Comparison of ENCODE assay signal across 1 cellular context in the genomic region with DNA sequence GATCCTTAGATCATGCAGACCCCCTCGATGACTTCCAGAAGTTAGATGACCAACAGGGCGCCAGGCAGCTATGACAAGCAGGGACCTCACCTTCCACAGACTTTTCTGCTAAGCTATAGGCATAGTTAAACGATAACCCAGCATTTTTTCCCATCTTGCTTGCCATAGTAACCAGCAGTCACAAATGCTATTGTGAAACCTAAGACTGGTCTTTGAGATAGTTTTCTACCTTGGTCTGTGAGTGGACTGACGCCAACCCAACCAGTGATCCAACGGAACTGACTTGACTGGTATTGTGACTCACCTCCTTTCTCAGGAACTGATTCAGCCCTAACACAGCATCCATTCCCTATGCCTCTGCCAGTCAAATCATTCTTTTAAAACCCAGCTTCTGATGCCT.
TF ChIP-seq lines count a peak whose summit lies in the region.

No MANE protein-coding gene starts in this region.

TF ChIP-seq in PFSK-1, 5 proteins besides CTCF, POLR2A, EP300 and RAD21 (continued from another document):
- TF ChIP-seq, protein P1, sequence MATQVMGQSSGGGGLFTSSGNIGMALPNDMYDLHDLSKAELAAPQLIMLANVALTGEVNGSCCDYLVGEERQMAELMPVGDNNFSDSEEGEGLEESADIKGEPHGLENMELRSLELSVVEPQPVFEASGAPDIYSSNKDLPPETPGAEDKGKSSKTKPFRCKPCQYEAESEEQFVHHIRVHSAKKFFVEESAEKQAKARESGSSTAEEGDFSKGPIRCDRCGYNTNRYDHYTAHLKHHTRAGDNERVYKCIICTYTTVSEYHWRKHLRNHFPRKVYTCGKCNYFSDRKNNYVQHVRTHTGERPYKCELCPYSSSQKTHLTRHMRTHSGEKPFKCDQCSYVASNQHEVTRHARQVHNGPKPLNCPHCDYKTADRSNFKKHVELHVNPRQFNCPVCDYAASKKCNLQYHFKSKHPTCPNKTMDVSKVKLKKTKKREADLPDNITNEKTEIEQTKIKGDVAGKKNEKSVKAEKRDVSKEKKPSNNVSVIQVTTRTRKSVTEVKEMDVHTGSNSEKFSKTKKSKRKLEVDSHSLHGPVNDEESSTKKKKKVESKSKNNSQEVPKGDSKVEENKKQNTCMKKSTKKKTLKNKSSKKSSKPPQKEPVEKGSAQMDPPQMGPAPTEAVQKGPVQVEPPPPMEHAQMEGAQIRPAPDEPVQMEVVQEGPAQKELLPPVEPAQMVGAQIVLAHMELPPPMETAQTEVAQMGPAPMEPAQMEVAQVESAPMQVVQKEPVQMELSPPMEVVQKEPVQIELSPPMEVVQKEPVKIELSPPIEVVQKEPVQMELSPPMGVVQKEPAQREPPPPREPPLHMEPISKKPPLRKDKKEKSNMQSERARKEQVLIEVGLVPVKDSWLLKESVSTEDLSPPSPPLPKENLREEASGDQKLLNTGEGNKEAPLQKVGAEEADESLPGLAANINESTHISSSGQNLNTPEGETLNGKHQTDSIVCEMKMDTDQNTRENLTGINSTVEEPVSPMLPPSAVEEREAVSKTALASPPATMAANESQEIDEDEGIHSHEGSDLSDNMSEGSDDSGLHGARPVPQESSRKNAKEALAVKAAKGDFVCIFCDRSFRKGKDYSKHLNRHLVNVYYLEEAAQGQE (IDR thresholded peaks at IDR 0.05; ENCODE audit: insufficient read depth in 1 of 2, low read depth in 2 of 2, low read length in 2 of 2), result no peak
